In the genomic region with DNA sequence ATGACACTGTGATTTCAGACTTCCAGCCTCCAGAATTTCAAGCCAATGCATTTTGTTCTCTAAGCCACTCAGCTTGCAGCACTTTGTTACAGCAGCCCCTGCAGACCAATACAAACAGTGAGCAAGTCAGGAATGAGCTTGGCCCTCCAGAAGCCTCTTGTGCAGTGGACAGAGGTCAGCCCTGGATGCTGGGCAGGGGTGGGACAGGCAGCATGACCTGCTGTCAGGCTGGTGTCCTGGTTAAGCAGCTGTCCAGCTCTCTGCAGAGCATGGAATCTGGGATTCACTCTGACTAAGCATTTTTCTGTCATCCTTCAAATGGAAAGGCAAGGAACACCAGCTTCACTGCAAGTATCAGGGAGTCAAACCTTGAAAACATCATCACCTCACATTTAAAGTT, we compare ENCODE assay signal across 17 cellular contexts.
A peak's percentile ranks its signal among the peaks of the same experiment; 100 is the strongest.
DNase-seq lines count a peak whose midpoint lies in the region; TF ChIP-seq lines count a peak whose summit lies in the region.
"Had no signal": no experiment of that assay in that cellular context is flagged by ENCODE, and none has a peak within 500 bp of the region (broad histone marks: within the 10 kb centered on the region; RNA-seq: fewer than 3 reads in every experiment).

No MANE protein-coding gene starts in this region.

- H3K9ac ChIP-seq in endodermal cell (ENCODE audit: extremely low read depth, low read length, poor library complexity, severe bottlenecking) (no peak overlapping the region), neuronal stem cell (ENCODE audit: low read depth, low read length, poor library complexity) (no peak overlapping the region)

- H3K9me3 Mint-ChIP-seq in endodermal cell: peaks cover 12% of the 10 kb centered on the region

- no peak overlapping the region for H3K23ac ChIP-seq in neuronal stem cell (ENCODE audit: low read depth, low read length, poor library complexity)

- peaks cover 48% of the 10 kb centered on the region for H3K27me3 ChIP-seq in endodermal cell (ENCODE audit: control insufficient read depth, insufficient read depth, low read length, poor library complexity, severe bottlenecking)
- H3K27me3 ChIP-seq in neuronal stem cell (ENCODE audit: control insufficient read depth in 3 of 3, insufficient read depth in 3 of 3, low read depth in 1 of 3, low read length in 3 of 3): no peaks in the 10 kb centered on the region
- H3K27me3 ChIP-seq: SJCRH30 had no signal

- H2AK5ac ChIP-seq in neuronal stem cell (ENCODE audit: low read depth, low read length): no peak overlapping the region

- no peak overlapping the region for H2BK5ac ChIP-seq in neuronal stem cell (ENCODE audit: low read length)

- no peaks in the 10 kb centered on the region for H3K79me1 ChIP-seq in neuronal stem cell (ENCODE audit: low read depth, low read length)

- no peaks in the 10 kb centered on the region for H3K36me3 ChIP-seq in endodermal cell (ENCODE audit: control insufficient read depth, insufficient read depth, low read length)
- H3K36me3 ChIP-seq in neuronal stem cell (replicated peaks in 1 of 2; ENCODE audit: control insufficient read depth in 2 of 2, insufficient read depth in 2 of 2, low read length in 2 of 2): no peaks in the 10 kb centered on the region
- H3K36me3 ChIP-seq: MG63, SJCRH30 had no signal

- no peak overlapping the region for H4K91ac ChIP-seq in neuronal stem cell (ENCODE audit: low read depth, low read length, poor library complexity)

- H3K18ac ChIP-seq in neuronal stem cell (ENCODE audit: low read length): no peak overlapping the region

- no peaks in the 10 kb centered on the region for H3K4me1 ChIP-seq in endodermal cell (ENCODE audit: control insufficient read depth, insufficient read depth, low read length)
- peaks cover 0 to 6% of the 10 kb centered on the region in 2 donors for H3K4me1 ChIP-seq in neuronal stem cell (ENCODE audit: control insufficient read depth in 2 of 2, insufficient read depth in 1 of 2, low read depth in 1 of 2, low read length in 2 of 2)
- H3K4me1 ChIP-seq: SJCRH30 had no signal

- H3K4me3 Mint-ChIP-seq in endodermal cell: no peak overlapping the region

- H3K4me2 ChIP-seq in neuronal stem cell (ENCODE audit: insufficient read depth, low read length, poor library complexity, severe bottlenecking): no peak overlapping the region

- DNase-seq in AG20443 (ENCODE audit: low spot score): peak; percentile 24
- peak; percentile 27 for DNase-seq in H4 (ENCODE audit: low spot score)
- peak; percentile 36 for DNase-seq in endodermal cell
- no peak for DNase-seq in neuronal stem cell (ENCODE audit: low spot score)
- DNase-seq in D341Med (ENCODE audit: low spot score): no peak
- no peak for DNase-seq in erythroblast (lab: John Stamatoyannopoulos, UW)
- no peak for DNase-seq in kidney glomerular epithelial cell (lab: John Stamatoyannopoulos, UW)
- DNase-seq: ACHN; COR-L47; GOT3; MG63; NCI-H1092; NCI-H187 treated with DMSO at 0.1 percent for 48 hours; NCI-H345; NCI-H69; NK-92 treated with Interleukin-12 subunit alpha and Interleukin-12 subunit beta, amount 100 ng/mL, for 24 hours; SJCRH30 had no signal

- no peak overlapping the region for H3K14ac ChIP-seq in neuronal stem cell (ENCODE audit: low read length)

- no peaks in the 10 kb centered on the region for H3K36me3 Mint-ChIP-seq in endodermal cell (ENCODE audit: low read depth)

- no peak overlapping the region for H3K27ac Mint-ChIP-seq in endodermal cell

- H3K4me1 Mint-ChIP-seq in endodermal cell: peaks cover 5% of the 10 kb centered on the region

- TF ChIP-seq POLR2A in erythroblast (IDR thresholded peaks at IDR 0.05; ENCODE audit: low read length): no peak

- H3K4me3 ChIP-seq in endodermal cell (ENCODE audit: low read length): no peak overlapping the region
- H3K4me3 ChIP-seq in neuronal stem cell (ENCODE audit: low read length in 2 of 2): no peak overlapping the region
- H3K4me3 ChIP-seq: MG63, SJCRH30 had no signal

- TF ChIP-seq CTCF in endodermal cell (conservative IDR thresholded peaks at IDR 0.05): no peak

- no peak overlapping the region for H2BK12ac ChIP-seq in neuronal stem cell (ENCODE audit: low read length)

- H3K27me3 Mint-ChIP-seq in endodermal cell (ENCODE audit: insufficient read depth): peaks cover 7% of the 10 kb centered on the region

- H3K27ac ChIP-seq in endodermal cell (ENCODE audit: low read depth, low read length): no peak overlapping the region
- H3K27ac ChIP-seq in neuronal stem cell (replicated peaks; ENCODE audit: low read length): no peak overlapping the region
- H3K27ac ChIP-seq: SJCRH30 had no signal

- peaks cover 12% of the 10 kb centered on the region for H3K9me3 ChIP-seq in endodermal cell (ENCODE audit: control insufficient read depth, low read length)
- H3K9me3 ChIP-seq in neuronal stem cell (replicated peaks in 1 of 2; ENCODE audit: control insufficient read depth in 2 of 2, insufficient read depth in 1 of 2, low read depth in 1 of 2, low read length in 2 of 2): no peaks in the 10 kb centered on the region
- H3K9me3 ChIP-seq: SJCRH30 had no signal

- H4K8ac ChIP-seq in neuronal stem cell (ENCODE audit: low read depth, low read length): no peak overlapping the region

- H3K4ac ChIP-seq in neuronal stem cell (ENCODE audit: low read length): no peak overlapping the region

- no peak overlapping the region for H2BK15ac ChIP-seq in neuronal stem cell (ENCODE audit: low read length)

- peak overlapping the region; percentile 39 for H2AFZ ChIP-seq in neuronal stem cell (ENCODE audit: low read length)

- no peak overlapping the region for H2BK120ac ChIP-seq in neuronal stem cell (ENCODE audit: low read depth, low read length)

Comparison
In these comparisons a context has a peak if more than half of its experiments do, and no peak if none do; other contexts are left out.
1. DNase-seq: peak in AG20443 (single experiment), H4 (single experiment) and endodermal cell (single experiment); none in neuronal stem cell (single experiment), D341Med (single experiment), erythroblast (0 of 2) and kidney glomerular epithelial cell (single experiment).